ENCODE assay signal across 9 cellular contexts in genomic region chr17:27293898-27294688, GRCh38. TPM values are rescaled to one million over a fixed set of nuclear protein-coding genes. Genes with fewer than 3 reads are reported as not detected.
DNase-seq lines count a peak whose midpoint lies in the region; ATAC-seq, FAIRE-seq and TF ChIP-seq lines count a peak whose summit lies in the region.
"Had no signal": no experiment of that assay in that cellular context is flagged by ENCODE, and none has a peak within 500 bp of the region (broad histone marks: within the 10 kb centered on the region; RNA-seq: fewer than 3 reads in every experiment).

Gene WSB1 (plus strand): TSS chr17:27294114. CDS start chr17:27294396, 282 bp downstream.

- H3K79me2 ChIP-seq in smooth muscle cell (ENCODE audit: low read depth): peaks cover 45% of the 10 kb centered on the region

- peaks cover 8% of the 10 kb centered on the region for H3F3A ChIP-seq in smooth muscle cell (ENCODE audit: low read depth)

- peaks cover 28% of the 10 kb centered on the region for H3K4me1 Mint-ChIP-seq in WTC11

- POLR2A ChIA-PET in WTC11 (lab: Charles Lee): interaction anchor here (0.6 to 3.1 kb wide), 9 partner anchors 10 to 56 kb away, joined by 3 to 18 read pairs (median 6); no protein-coding TSS in a partner anchor

- ATAC-seq in HG03175 (IDR thresholded peaks at IDR 0.05; ENCODE audit: unreplicated experiment): peak; percentile 85
- ATAC-seq in WTC11: peak; percentile 89

- FAIRE-seq in bronchial epithelial cell (lab: Jason Lieb, UNC): no peak
- FAIRE-seq: TTC549 had no signal

- peaks cover 43% of the 10 kb centered on the region for H4K20me1 ChIP-seq in smooth muscle cell (ENCODE audit: low read depth)

- TF ChIP-seq POLR2A in GM18951 (IDR thresholded peaks at IDR 0.05; ENCODE audit: extremely low read depth, insufficient read depth, insufficient read length): peak; percentile 99

- under 1% methylated on average over 66 of the region's 66 CpGs for WGBS in smooth muscle cell (ENCODE audit: low lambda C conversion rate)

- H3K4me2 ChIP-seq in smooth muscle cell: peak within 1 kb of the TSS; percentile 95

- no peaks in the 10 kb centered on the region for H3K9me3 Mint-ChIP-seq in WTC11

- H2AFZ ChIP-seq in smooth muscle cell (ENCODE audit: low read depth): peak within 1 kb of the TSS; percentile 77

- peaks cover 3% of the 10 kb centered on the region; the same call in 1 of the 2 replicates for H3K36me3 Mint-ChIP-seq in WTC11

- H3K4me1 ChIP-seq in smooth muscle cell (ENCODE audit: low read depth): peaks cover 22% of the 10 kb centered on the region

- peak within 1 kb of the TSS; percentile 95 for H3K9ac ChIP-seq in smooth muscle cell (ENCODE audit: low read depth)

- H3K9me3 ChIP-seq in smooth muscle cell (replicated peaks; ENCODE audit: low read depth): no peaks in the 10 kb centered on the region

- DNase-seq in AG09309 (ENCODE audit: low read depth) (peak; percentile 62), NCI-H2227 (lab: John Stamatoyannopoulos, UW; ENCODE audit: unreplicated experiment) (peak; percentile 94), WTC11 (ENCODE audit: low spot score) (peak; percentile 93), bronchial epithelial cell (ENCODE audit: low read depth) (peak; percentile 55), iPS-NIHi7 (ENCODE audit: extremely low spot score) (peak; percentile 98), smooth muscle cell (lab: John Stamatoyannopoulos, UW; ENCODE audit: unreplicated experiment) (peak; percentile 86)

- H3K4me3 Mint-ChIP-seq in WTC11: peak within 1 kb of the TSS; percentile 98

- no peaks in the 10 kb centered on the region for H3K27me3 Mint-ChIP-seq in WTC11 (ENCODE audit: low read depth)

- CTCF ChIA-PET in WTC11 (lab: Charles Lee): interaction anchor here (0.7 to 2.9 kb wide), 10 partner anchors 23 to 305 kb away, joined by 3 to 20 read pairs (median 4); no protein-coding TSS in a partner anchor

- peak within 1 kb of the TSS; percentile 99 for H3K4me3 ChIP-seq in AG09309 (ENCODE audit: control insufficient read depth, low read depth, low read length)
- peak within 1 kb of the TSS; percentile 94 for H3K4me3 ChIP-seq in bronchial epithelial cell (ENCODE audit: low read depth, low read length)
- peak within 1 kb of the TSS; percentile 78 for H3K4me3 ChIP-seq in smooth muscle cell

- H3K27me3 ChIP-seq in bronchial epithelial cell (ENCODE audit: control insufficient read depth, insufficient read depth, low read length) (no peaks in the 10 kb centered on the region), smooth muscle cell (ENCODE audit: low read depth) (no peaks in the 10 kb centered on the region)

- peak within 1 kb of the TSS; percentile 96 for H3K27ac ChIP-seq in smooth muscle cell (ENCODE audit: low read depth)

- peak within 1 kb of the TSS; percentile 100 for H3K27ac Mint-ChIP-seq in WTC11

- TF ChIP-seq CTCF in AG09309 (IDR thresholded peaks at IDR 0.05; ENCODE audit: control insufficient read depth, insufficient read depth, low read depth, low read length, missing control alignments): peak; percentile 1
- no peak for TF ChIP-seq CTCF in WTC11 (IDR thresholded peaks at IDR 0.05)
- TF ChIP-seq CTCF in bronchial epithelial cell (IDR thresholded peaks at IDR 0.05; ENCODE audit: insufficient read depth, low read length, severe bottlenecking): no peak
- no peak for TF ChIP-seq CTCF in smooth muscle cell (IDR thresholded peaks at IDR 0.05; ENCODE audit: borderline replicate concordance, insufficient read depth, poor library complexity, severe bottlenecking)

- H3K36me3 ChIP-seq in bronchial epithelial cell (ENCODE audit: control insufficient read depth, insufficient read depth, low read length): no peaks in the 10 kb centered on the region
- no peaks in the 10 kb centered on the region for H3K36me3 ChIP-seq in smooth muscle cell (ENCODE audit: low read depth)

- in situ Hi-C loops in GM18951 (cut with MboI; ENCODE audit: low sequenced_read_pairs, unreplicated experiment): no loop called here

TF ChIP-seq in WTC11, 78 proteins besides CTCF, POLR2A, EP300 and RAD21 (continues in another document):
- TF ChIP-seq ZNF416 (CRISPR knock-in tag; IDR thresholded peaks at IDR 0.05) (no peak), JAZF1 (CRISPR knock-in tag; IDR thresholded peaks at IDR 0.05) (no peak), ZMAT4 (CRISPR knock-in tag; IDR thresholded peaks at IDR 0.05) (no peak), STAT6 (CRISPR knock-in tag; conservative IDR thresholded peaks at IDR 0.05; ENCODE audit: low read depth) (no peak), RORB (CRISPR knock-in tag; IDR thresholded peaks at IDR 0.05) (no peak), NFYB (CRISPR knock-in tag; conservative IDR thresholded peaks at IDR 0.05; ENCODE audit: low read depth) (no peak), ATF6 (CRISPR knock-in tag; IDR thresholded peaks at IDR 0.05) (no peak), CREB1 (CRISPR knock-in tag; IDR thresholded peaks at IDR 0.05) (0 out of 2 replicates have a peak, but pooled peaks have one; percentile 49), IRF2 (CRISPR knock-in tag; IDR thresholded peaks at IDR 0.05; ENCODE audit: borderline replicate concordance, low read depth) (no peak), PREB (CRISPR knock-in tag; IDR thresholded peaks at IDR 0.05; ENCODE audit: borderline replicate concordance) (no peak), RELA (CRISPR knock-in tag; IDR thresholded peaks at IDR 0.05; ENCODE audit: borderline replicate concordance) (no peak), ZBTB21 (CRISPR knock-in tag; IDR thresholded peaks at IDR 0.05; ENCODE audit: borderline replicate concordance) (no peak), PRRX2 (CRISPR knock-in tag; IDR thresholded peaks at IDR 0.05) (no peak), GABPB1 (CRISPR knock-in tag; IDR thresholded peaks at IDR 0.05) (peak; percentile 48), KAT7 (CRISPR knock-in tag; IDR thresholded peaks at IDR 0.05; ENCODE audit: borderline replicate concordance) (no peak)

RNA-seq across cellular contexts. Expression of gene WSB1, which starts in this region (rescaled TPM):
- total RNA-seq in WTC11 (2021) (167 to 223 TPM (median 221 TPM) in 3 replicates), bronchial epithelial cell (256 and 308 TPM in 2 replicates), smooth muscle cell (256 and 329 TPM in 2 replicates)
- polyA plus RNA-seq in smooth muscle cell: 156 and 249 TPM in 2 replicates

Comparison
In these comparisons a context has a peak if more than half of its experiments do, and no peak if none do; other contexts are left out.
1. Peak in every context shown above with its lines: DNase-seq, ATAC-seq, H3K4me3 ChIP-seq and H3K27ac ChIP-seq.